Comparison of ENCODE assay signal across 1 cellular context in the genomic region with DNA sequence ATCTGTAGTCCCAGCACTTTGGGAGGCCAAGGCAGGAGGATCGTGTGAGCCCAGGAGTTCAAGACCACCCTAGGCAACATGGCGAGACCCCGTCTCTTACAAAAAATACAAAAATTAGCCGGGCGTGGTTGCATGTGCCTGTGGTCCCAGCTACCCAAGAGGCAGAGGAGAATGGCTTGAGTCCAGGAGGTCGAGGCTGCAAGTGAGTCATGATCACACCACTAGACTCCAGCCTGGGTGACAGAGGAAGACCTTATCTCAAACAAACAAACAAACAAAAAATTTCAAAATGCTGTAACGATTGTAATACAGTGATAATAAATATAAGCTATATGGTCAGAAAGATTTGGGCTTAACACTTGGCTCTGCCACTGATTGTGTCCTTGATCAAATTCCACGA.
TF ChIP-seq lines count a peak whose summit lies in the region.

No MANE protein-coding gene starts in this region.

TF ChIP-seq in K562, 482 proteins besides CTCF, POLR2A, EP300 and RAD21 (continued from another document):
- TF ChIP-seq, protein P1, sequence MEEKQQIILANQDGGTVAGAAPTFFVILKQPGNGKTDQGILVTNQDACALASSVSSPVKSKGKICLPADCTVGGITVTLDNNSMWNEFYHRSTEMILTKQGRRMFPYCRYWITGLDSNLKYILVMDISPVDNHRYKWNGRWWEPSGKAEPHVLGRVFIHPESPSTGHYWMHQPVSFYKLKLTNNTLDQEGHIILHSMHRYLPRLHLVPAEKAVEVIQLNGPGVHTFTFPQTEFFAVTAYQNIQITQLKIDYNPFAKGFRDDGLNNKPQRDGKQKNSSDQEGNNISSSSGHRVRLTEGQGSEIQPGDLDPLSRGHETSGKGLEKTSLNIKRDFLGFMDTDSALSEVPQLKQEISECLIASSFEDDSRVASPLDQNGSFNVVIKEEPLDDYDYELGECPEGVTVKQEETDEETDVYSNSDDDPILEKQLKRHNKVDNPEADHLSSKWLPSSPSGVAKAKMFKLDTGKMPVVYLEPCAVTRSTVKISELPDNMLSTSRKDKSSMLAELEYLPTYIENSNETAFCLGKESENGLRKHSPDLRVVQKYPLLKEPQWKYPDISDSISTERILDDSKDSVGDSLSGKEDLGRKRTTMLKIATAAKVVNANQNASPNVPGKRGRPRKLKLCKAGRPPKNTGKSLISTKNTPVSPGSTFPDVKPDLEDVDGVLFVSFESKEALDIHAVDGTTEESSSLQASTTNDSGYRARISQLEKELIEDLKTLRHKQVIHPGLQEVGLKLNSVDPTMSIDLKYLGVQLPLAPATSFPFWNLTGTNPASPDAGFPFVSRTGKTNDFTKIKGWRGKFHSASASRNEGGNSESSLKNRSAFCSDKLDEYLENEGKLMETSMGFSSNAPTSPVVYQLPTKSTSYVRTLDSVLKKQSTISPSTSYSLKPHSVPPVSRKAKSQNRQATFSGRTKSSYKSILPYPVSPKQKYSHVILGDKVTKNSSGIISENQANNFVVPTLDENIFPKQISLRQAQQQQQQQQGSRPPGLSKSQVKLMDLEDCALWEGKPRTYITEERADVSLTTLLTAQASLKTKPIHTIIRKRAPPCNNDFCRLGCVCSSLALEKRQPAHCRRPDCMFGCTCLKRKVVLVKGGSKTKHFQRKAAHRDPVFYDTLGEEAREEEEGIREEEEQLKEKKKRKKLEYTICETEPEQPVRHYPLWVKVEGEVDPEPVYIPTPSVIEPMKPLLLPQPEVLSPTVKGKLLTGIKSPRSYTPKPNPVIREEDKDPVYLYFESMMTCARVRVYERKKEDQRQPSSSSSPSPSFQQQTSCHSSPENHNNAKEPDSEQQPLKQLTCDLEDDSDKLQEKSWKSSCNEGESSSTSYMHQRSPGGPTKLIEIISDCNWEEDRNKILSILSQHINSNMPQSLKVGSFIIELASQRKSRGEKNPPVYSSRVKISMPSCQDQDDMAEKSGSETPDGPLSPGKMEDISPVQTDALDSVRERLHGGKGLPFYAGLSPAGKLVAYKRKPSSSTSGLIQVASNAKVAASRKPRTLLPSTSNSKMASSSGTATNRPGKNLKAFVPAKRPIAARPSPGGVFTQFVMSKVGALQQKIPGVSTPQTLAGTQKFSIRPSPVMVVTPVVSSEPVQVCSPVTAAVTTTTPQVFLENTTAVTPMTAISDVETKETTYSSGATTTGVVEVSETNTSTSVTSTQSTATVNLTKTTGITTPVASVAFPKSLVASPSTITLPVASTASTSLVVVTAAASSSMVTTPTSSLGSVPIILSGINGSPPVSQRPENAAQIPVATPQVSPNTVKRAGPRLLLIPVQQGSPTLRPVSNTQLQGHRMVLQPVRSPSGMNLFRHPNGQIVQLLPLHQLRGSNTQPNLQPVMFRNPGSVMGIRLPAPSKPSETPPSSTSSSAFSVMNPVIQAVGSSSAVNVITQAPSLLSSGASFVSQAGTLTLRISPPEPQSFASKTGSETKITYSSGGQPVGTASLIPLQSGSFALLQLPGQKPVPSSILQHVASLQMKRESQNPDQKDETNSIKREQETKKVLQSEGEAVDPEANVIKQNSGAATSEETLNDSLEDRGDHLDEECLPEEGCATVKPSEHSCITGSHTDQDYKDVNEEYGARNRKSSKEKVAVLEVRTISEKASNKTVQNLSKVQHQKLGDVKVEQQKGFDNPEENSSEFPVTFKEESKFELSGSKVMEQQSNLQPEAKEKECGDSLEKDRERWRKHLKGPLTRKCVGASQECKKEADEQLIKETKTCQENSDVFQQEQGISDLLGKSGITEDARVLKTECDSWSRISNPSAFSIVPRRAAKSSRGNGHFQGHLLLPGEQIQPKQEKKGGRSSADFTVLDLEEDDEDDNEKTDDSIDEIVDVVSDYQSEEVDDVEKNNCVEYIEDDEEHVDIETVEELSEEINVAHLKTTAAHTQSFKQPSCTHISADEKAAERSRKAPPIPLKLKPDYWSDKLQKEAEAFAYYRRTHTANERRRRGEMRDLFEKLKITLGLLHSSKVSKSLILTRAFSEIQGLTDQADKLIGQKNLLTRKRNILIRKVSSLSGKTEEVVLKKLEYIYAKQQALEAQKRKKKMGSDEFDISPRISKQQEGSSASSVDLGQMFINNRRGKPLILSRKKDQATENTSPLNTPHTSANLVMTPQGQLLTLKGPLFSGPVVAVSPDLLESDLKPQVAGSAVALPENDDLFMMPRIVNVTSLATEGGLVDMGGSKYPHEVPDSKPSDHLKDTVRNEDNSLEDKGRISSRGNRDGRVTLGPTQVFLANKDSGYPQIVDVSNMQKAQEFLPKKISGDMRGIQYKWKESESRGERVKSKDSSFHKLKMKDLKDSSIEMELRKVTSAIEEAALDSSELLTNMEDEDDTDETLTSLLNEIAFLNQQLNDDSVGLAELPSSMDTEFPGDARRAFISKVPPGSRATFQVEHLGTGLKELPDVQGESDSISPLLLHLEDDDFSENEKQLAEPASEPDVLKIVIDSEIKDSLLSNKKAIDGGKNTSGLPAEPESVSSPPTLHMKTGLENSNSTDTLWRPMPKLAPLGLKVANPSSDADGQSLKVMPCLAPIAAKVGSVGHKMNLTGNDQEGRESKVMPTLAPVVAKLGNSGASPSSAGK (IDR thresholded peaks at IDR 0.05), result peak; percentile 19; the same call in 1 of the 2 replicates
- TF ChIP-seq FOSL1 (tag; conservative IDR thresholded peaks at IDR 0.05), result peak; percentile 92
- no peak for TF ChIP-seq XRCC5 (IDR thresholded peaks at IDR 0.05; ENCODE audit: low read depth, low read length)
- no peak for TF ChIP-seq ZNF707 (CRISPR knock-in tag; conservative IDR thresholded peaks at IDR 0.05)
- peak; percentile 76 for TF ChIP-seq ARID1B (IDR thresholded peaks at IDR 0.05)
- no peak for TF ChIP-seq ESRRB (CRISPR knock-in tag; IDR thresholded peaks at IDR 0.05; ENCODE audit: borderline replicate concordance)
- TF ChIP-seq FOS (IDR thresholded peaks at IDR 0.05; ENCODE audit: extremely low read depth, insufficient read length), result peak; percentile 10
- no peak for TF ChIP-seq ZNF124 (CRISPR knock-in tag; IDR thresholded peaks at IDR 0.05)
- TF ChIP-seq SMARCA4 (IDR thresholded peaks at IDR 0.05), result peak; percentile 76
- peak; percentile 37; the same call in 1 of the 2 replicates for TF ChIP-seq CBFA2T3 (IDR thresholded peaks at IDR 0.05)
- no peak for TF ChIP-seq ZNF174 (CRISPR knock-in tag; IDR thresholded peaks at IDR 0.05)
- peak; percentile 64; the same call in 1 of the 2 replicates for TF ChIP-seq SMARCE1 (IDR thresholded peaks at IDR 0.05)
